ENCODE assay signal across 14 cellular contexts in the genomic region with DNA sequence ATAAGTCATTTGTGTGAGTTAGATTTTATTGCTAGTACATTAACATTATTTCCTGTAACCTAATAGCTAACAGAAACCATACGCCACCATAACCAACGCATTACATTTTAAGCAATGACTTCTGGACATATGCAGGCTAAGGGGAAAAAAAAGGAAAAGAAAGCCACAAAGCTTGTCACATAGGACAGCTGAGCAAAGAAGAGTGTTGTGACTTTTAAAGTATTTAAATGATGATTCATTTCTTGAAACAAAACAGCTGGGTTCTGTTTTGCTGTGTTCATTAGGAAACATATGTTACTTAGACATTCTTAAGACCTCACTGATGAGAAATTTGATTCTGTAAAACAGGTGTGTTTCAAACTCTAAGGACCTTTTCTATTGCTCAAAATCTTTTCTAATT.
DNase-seq lines count a peak whose midpoint lies in the region; ATAC-seq, FAIRE-seq and TF ChIP-seq lines count a peak whose summit lies in the region.
"Had no signal": no experiment of that assay in that cellular context is flagged by ENCODE, and none has a peak within 500 bp of the region (broad histone marks: within the 10 kb centered on the region; RNA-seq: fewer than 3 reads in every experiment).

No MANE protein-coding gene starts in this region.

- DNase-seq in left kidney (ENCODE audit: low read depth, low spot score) (peak; percentile 43), H54 (ENCODE audit: insufficient read length, low spot score) (no peak), caudate nucleus (lab: John Stamatoyannopoulos, UW) (no peak), DMS 273 (lab: John Stamatoyannopoulos, UW; ENCODE audit: unreplicated experiment) (no peak)
- no peak for DNase-seq in stimulated activated CD4-positive, alpha-beta T cell treated with anti-CD3 and anti-CD28 coated beads, Interleukin-2, amount 100 ng/mL, for 48 hours
- DNase-seq: activated gamma-delta T cell; Caco-2; NK-92 treated with Interleukin-12 subunit alpha and Interleukin-12 subunit beta, amount 100 ng/mL, for 24 hours; substantia nigra had no signal

- TF ChIP-seq POLR2A in H54 (IDR thresholded peaks at IDR 0.05; ENCODE audit: low read depth, low read length), result no peak

- no peak overlapping the region for H3K27ac ChIP-seq in caudate nucleus (ENCODE audit: low read depth, low read length)

- peak; percentile 97 for ATAC-seq in GM18870 (IDR thresholded peaks at IDR 0.05; ENCODE audit: unreplicated experiment)
- ATAC-seq in GM21723 (IDR thresholded peaks at IDR 0.05; ENCODE audit: unreplicated experiment), result peak; percentile 98
- peak; percentile 89 for ATAC-seq in HG03196 (IDR thresholded peaks at IDR 0.05; ENCODE audit: unreplicated experiment)
- ATAC-seq: GM23338 had no signal

- no peak for FAIRE-seq in H54 (lab: Jason Lieb, UNC)
- FAIRE-seq: TTC549 had no signal
